8 cellular contexts compared by ENCODE assay signal in genomic region chr1:19096036-19096833, GRCh38.
A peak's percentile ranks its signal among the peaks of the same experiment; 100 is the strongest.
DNase-seq lines count a peak whose midpoint lies in the region; ATAC-seq and TF ChIP-seq lines count a peak whose summit lies in the region.

No MANE protein-coding gene starts in this region.

- ATAC-seq in GM21737 (IDR thresholded peaks at IDR 0.05; ENCODE audit: unreplicated experiment) = no peak

- no peak for TF ChIP-seq EP300 in Ishikawa (IDR thresholded peaks at IDR 0.05; ENCODE audit: borderline replicate concordance)

- TF ChIP-seq RAD21 in Ishikawa (IDR thresholded peaks at IDR 0.05; ENCODE audit: low read depth) = peak; percentile 61

- DNase-seq in CD1c-positive myeloid dendritic cell (ENCODE audit: extremely low spot score) = peak; percentile 6
- DNase-seq in cerebellum (ENCODE audit: low spot score) = peak; percentile 84
- peak; percentile 42 for DNase-seq in medulla oblongata (ENCODE audit: extremely low spot score)
- DNase-seq in NCI-H345 treated with DMSO at 0.1 percent for 48 hours (lab: John Stamatoyannopoulos, UW; ENCODE audit: unreplicated experiment) = no peak
- no peak for DNase-seq in NCI-H2029 treated with DMSO at 0.1 percent for 48 hours (lab: John Stamatoyannopoulos, UW)
- no peak for DNase-seq in stimulated activated CD4-positive, alpha-beta T cell treated with anti-CD3 and anti-CD28 coated beads, Interleukin-2, amount 100 ng/mL, for 48 hours

TF ChIP-seq in Ishikawa, 13 proteins besides CTCF, POLR2A, EP300 and RAD21:
- TF ChIP-seq MAX (IDR thresholded peaks at IDR 0.05) (no peak), EGR1 (IDR thresholded peaks at IDR 0.05) (no peak), CEBPB (IDR thresholded peaks at IDR 0.05) (no peak), TAF1 (IDR thresholded peaks at IDR 0.05; ENCODE audit: low read depth) (no peak), TEAD4 (IDR thresholded peaks at IDR 0.05) (no peak), CREB1 (IDR thresholded peaks at IDR 0.05; ENCODE audit: low read depth) (no peak), USF1 (IDR thresholded peaks at IDR 0.05) (no peak), REST (IDR thresholded peaks at IDR 0.05; ENCODE audit: low read depth) (no peak), ZBTB7A (IDR thresholded peaks at IDR 0.05; ENCODE audit: low read depth) (no peak), TCF12 (IDR thresholded peaks at IDR 0.05; ENCODE audit: low read depth) (no peak), NFIC (IDR thresholded peaks at IDR 0.05) (no peak), FOXM1 (IDR thresholded peaks at IDR 0.05; ENCODE audit: borderline replicate concordance, low read depth) (no peak), YY1 (IDR thresholded peaks at IDR 0.05; ENCODE audit: low read depth) (no peak)

Comparison
In these comparisons a context has a peak if more than half of its experiments do, and no peak if none do; other contexts are left out.
1. DNase-seq: peak in CD1c-positive myeloid dendritic cell (single experiment), cerebellum (single experiment) and medulla oblongata (single experiment); none in NCI-H345 treated with DMSO at 0.1 percent for 48 hours (single experiment), NCI-H2029 treated with DMSO at 0.1 percent for 48 hours (single experiment) and stimulated activated CD4-positive, alpha-beta T cell treated with anti-CD3 and anti-CD28 coated beads, Interleukin-2, amount 100 ng/mL, for 48 hours (0 of 2).